1 cellular context compared by ENCODE assay signal in genomic region chr2:183541766-183542165, GRCh38.
TF ChIP-seq lines count a peak whose summit lies in the region.

No MANE protein-coding gene starts in this region.

TF ChIP-seq in H1, 55 proteins besides CTCF, POLR2A, EP300 and RAD21 (continued from another document):
- TF ChIP-seq GTF2F1 (IDR thresholded peaks at IDR 0.05; ENCODE audit: borderline replicate concordance, low read depth, low read length) = no peak
- TF ChIP-seq RBBP5 (IDR thresholded peaks at IDR 0.05; ENCODE audit: borderline replicate concordance, low read depth, low read length) = no peak
- no peak for TF ChIP-seq CTBP2 (IDR thresholded peaks at IDR 0.05; ENCODE audit: borderline replicate concordance, insufficient read depth, insufficient read length, low read length)
- no peak for TF ChIP-seq RXRA (IDR thresholded peaks at IDR 0.05; ENCODE audit: insufficient read depth, low read depth, low read length)
